1 cellular context compared by ENCODE assay signal in the genomic region with DNA sequence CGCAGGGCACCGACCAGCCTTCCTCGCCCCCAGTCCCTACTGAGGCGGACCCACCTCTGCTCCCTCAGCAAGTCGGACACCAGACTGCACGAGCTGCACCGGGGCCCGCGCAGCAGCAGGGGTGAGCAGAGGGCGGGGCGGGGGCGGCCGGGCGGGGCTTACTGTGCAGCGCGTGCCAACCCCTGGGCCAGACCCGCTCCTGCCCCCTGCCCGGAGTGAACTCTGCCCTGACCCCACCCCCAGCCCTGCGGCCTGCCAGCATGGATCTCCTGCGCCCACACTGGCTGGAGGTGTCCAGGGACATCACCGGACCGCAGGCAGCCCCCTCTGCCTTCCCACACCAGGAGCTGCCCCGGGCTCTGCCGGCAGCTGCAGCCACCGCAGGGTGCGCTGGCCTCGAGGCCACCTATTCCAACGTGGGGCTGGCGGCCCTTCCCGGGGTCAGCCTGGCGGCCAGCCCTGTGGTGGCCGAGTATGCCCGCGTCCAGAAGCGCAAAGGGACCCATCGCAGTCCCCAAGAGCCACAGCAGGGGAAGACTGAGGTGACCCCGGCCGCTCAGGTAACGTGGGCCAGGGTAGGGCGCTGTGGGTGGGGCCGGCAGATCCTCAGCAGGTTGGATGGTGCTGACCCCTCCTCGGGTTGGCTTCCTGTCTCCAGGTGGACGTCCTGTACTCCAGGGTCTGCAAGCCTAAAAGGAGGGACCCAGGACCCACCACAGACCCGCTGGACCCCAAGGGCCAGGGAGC.
TF ChIP-seq lines count a peak whose summit lies in the region.

No MANE protein-coding gene starts in this region.

TF ChIP-seq in HepG2, 621 proteins besides CTCF, POLR2A, EP300 and RAD21 (continued from another document and continues in another):
- TF ChIP-seq, protein P1, sequence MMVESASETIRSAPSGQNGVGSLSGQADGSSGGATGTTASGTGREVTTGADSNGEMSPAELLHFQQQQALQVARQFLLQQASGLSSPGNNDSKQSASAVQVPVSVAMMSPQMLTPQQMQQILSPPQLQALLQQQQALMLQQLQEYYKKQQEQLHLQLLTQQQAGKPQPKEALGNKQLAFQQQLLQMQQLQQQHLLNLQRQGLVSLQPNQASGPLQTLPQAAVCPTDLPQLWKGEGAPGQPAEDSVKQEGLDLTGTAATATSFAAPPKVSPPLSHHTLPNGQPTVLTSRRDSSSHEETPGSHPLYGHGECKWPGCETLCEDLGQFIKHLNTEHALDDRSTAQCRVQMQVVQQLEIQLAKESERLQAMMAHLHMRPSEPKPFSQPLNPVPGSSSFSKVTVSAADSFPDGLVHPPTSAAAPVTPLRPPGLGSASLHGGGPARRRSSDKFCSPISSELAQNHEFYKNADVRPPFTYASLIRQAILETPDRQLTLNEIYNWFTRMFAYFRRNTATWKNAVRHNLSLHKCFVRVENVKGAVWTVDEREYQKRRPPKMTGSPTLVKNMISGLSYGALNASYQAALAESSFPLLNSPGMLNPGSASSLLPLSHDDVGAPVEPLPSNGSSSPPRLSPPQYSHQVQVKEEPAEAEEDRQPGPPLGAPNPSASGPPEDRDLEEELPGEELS (CRISPR knock-in tag; IDR thresholded peaks at IDR 0.05) = peak; percentile 45; the same call in 1 of the 2 replicates
- TF ChIP-seq GTF3A (CRISPR knock-in tag; conservative IDR thresholded peaks at IDR 0.05) = peak; percentile 93; the same call in 1 of the 2 replicates
- no peak for TF ChIP-seq PTBP1 (IDR thresholded peaks at IDR 0.05; ENCODE audit: low read depth, low read length, poor library complexity, severe bottlenecking)
- TF ChIP-seq, protein P2, sequence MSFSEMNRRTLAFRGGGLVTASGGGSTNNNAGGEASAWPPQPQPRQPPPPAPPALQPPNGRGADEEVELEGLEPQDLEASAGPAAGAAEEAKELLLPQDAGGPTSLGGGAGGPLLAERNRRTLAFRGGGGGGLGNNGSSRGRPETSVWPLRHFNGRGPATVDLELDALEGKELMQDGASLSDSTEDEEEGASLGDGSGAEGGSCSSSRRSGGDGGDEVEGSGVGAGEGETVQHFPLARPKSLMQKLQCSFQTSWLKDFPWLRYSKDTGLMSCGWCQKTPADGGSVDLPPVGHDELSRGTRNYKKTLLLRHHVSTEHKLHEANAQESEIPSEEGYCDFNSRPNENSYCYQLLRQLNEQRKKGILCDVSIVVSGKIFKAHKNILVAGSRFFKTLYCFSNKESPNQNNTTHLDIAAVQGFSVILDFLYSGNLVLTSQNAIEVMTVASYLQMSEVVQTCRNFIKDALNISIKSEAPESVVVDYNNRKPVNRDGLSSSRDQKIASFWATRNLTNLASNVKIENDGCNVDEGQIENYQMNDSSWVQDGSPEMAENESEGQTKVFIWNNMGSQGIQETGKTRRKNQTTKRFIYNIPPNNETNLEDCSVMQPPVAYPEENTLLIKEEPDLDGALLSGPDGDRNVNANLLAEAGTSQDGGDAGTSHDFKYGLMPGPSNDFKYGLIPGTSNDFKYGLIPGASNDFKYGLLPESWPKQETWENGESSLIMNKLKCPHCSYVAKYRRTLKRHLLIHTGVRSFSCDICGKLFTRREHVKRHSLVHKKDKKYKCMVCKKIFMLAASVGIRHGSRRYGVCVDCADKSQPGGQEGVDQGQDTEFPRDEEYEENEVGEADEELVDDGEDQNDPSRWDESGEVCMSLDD (CRISPR knock-in tag; IDR thresholded peaks at IDR 0.05; ENCODE audit: borderline replicate concordance) = peak; percentile 88
- TF ChIP-seq CHD4 (IDR thresholded peaks at IDR 0.05; ENCODE audit: borderline replicate concordance, low read length) = no peak
- TF ChIP-seq, protein P3, sequence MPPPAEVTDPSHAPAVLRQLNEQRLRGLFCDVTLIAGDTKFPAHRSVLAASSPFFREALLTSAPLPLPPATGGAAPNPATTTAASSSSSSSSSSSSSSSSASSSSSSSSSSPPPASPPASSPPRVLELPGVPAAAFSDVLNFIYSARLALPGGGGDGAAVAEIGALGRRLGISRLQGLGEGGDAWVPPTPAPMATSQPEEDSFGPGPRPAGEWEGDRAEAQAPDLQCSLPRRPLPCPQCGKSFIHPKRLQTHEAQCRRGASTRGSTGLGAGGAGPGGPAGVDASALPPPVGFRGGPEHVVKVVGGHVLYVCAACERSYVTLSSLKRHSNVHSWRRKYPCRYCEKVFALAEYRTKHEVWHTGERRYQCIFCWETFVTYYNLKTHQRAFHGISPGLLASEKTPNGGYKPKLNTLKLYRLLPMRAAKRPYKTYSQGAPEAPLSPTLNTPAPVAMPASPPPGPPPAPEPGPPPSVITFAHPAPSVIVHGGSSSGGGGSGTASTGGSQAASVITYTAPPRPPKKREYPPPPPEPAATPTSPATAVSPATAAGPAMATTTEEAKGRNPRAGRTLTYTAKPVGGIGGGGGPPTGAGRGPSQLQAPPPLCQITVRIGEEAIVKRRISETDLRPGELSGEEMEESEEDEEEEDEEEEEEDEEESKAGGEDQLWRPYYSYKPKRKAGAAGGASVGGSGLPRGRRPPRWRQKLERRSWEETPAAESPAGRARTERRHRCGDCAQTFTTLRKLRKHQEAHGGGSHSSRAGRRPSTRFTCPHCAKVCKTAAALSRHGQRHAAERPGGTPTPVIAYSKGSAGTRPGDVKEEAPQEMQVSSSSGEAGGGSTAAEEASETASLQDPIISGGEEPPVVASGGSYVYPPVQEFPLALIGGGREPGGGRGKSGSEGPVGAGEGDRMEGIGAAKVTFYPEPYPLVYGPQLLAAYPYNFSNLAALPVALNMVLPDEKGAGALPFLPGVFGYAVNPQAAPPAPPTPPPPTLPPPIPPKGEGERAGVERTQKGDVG (CRISPR knock-in tag; IDR thresholded peaks at IDR 0.05; ENCODE audit: borderline replicate concordance) = peak; percentile 69
- peak; percentile 88; the same call in 1 of the 3 replicates for TF ChIP-seq MXI1 (IDR thresholded peaks at IDR 0.05; ENCODE audit: borderline replicate concordance, low read depth, low read length)
- peak; percentile 86; the same call in 1 of the 2 replicates for TF ChIP-seq ZNF30 (CRISPR knock-in tag; IDR thresholded peaks at IDR 0.05)
- peak; percentile 67 for TF ChIP-seq AKAP8 (CRISPR knock-in tag; IDR thresholded peaks at IDR 0.05)
- no peak for TF ChIP-seq ATM (IDR thresholded peaks at IDR 0.05; ENCODE audit: borderline replicate concordance)
- peak; percentile 92; the same call in 1 of the 2 replicates for TF ChIP-seq ZNF775 (CRISPR knock-in tag; IDR thresholded peaks at IDR 0.05; ENCODE audit: borderline replicate concordance)
- TF ChIP-seq SALL2 (CRISPR knock-in tag; IDR thresholded peaks at IDR 0.05) = no peak; the same call in 1 of the 2 replicates
- peak; percentile 90; the same call in 1 of the 2 replicates for TF ChIP-seq KLF6 (CRISPR knock-in tag; IDR thresholded peaks at IDR 0.05)
- peak; percentile 75 for TF ChIP-seq BHLHE40 (IDR thresholded peaks at IDR 0.05; ENCODE audit: low read length)
- 0 out of 2 replicates have a peak, but pooled peaks have one; percentile 45 for TF ChIP-seq CC2D1A (CRISPR knock-in tag; IDR thresholded peaks at IDR 0.05)
- peak; percentile 71; the same call in 1 of the 2 replicates for TF ChIP-seq NR1H2 (CRISPR knock-in tag; IDR thresholded peaks at IDR 0.05; ENCODE audit: borderline replicate concordance, low read depth)
- TF ChIP-seq, protein P4, sequence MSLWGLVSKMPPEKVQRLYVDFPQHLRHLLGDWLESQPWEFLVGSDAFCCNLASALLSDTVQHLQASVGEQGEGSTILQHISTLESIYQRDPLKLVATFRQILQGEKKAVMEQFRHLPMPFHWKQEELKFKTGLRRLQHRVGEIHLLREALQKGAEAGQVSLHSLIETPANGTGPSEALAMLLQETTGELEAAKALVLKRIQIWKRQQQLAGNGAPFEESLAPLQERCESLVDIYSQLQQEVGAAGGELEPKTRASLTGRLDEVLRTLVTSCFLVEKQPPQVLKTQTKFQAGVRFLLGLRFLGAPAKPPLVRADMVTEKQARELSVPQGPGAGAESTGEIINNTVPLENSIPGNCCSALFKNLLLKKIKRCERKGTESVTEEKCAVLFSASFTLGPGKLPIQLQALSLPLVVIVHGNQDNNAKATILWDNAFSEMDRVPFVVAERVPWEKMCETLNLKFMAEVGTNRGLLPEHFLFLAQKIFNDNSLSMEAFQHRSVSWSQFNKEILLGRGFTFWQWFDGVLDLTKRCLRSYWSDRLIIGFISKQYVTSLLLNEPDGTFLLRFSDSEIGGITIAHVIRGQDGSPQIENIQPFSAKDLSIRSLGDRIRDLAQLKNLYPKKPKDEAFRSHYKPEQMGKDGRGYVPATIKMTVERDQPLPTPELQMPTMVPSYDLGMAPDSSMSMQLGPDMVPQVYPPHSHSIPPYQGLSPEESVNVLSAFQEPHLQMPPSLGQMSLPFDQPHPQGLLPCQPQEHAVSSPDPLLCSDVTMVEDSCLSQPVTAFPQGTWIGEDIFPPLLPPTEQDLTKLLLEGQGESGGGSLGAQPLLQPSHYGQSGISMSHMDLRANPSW (CRISPR knock-in tag; IDR thresholded peaks at IDR 0.05; ENCODE audit: borderline replicate concordance) = no peak
- TF ChIP-seq, protein P5, sequence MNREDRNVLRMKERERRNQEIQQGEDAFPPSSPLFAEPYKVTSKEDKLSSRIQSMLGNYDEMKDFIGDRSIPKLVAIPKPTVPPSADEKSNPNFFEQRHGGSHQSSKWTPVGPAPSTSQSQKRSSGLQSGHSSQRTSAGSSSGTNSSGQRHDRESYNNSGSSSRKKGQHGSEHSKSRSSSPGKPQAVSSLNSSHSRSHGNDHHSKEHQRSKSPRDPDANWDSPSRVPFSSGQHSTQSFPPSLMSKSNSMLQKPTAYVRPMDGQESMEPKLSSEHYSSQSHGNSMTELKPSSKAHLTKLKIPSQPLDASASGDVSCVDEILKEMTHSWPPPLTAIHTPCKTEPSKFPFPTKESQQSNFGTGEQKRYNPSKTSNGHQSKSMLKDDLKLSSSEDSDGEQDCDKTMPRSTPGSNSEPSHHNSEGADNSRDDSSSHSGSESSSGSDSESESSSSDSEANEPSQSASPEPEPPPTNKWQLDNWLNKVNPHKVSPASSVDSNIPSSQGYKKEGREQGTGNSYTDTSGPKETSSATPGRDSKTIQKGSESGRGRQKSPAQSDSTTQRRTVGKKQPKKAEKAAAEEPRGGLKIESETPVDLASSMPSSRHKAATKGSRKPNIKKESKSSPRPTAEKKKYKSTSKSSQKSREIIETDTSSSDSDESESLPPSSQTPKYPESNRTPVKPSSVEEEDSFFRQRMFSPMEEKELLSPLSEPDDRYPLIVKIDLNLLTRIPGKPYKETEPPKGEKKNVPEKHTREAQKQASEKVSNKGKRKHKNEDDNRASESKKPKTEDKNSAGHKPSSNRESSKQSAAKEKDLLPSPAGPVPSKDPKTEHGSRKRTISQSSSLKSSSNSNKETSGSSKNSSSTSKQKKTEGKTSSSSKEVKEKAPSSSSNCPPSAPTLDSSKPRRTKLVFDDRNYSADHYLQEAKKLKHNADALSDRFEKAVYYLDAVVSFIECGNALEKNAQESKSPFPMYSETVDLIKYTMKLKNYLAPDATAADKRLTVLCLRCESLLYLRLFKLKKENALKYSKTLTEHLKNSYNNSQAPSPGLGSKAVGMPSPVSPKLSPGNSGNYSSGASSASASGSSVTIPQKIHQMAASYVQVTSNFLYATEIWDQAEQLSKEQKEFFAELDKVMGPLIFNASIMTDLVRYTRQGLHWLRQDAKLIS (CRISPR knock-in tag; IDR thresholded peaks at IDR 0.05) = peak; percentile 91
- TF ChIP-seq, protein P6, sequence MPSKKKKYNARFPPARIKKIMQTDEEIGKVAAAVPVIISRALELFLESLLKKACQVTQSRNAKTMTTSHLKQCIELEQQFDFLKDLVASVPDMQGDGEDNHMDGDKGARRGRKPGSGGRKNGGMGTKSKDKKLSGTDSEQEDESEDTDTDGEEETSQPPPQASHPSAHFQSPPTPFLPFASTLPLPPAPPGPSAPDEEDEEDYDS (CRISPR knock-in tag; IDR thresholded peaks at IDR 0.05) = peak; percentile 80
- no peak for TF ChIP-seq ZNF468 (CRISPR knock-in tag; IDR thresholded peaks at IDR 0.05)
- peak; percentile 77 for TF ChIP-seq ARNTL (CRISPR knock-in tag; IDR thresholded peaks at IDR 0.05)
- peak; percentile 68; the same call in 1 of the 2 replicates for TF ChIP-seq NCOA5 (CRISPR knock-in tag; IDR thresholded peaks at IDR 0.05)
- TF ChIP-seq NFYB (CRISPR knock-in tag; IDR thresholded peaks at IDR 0.05) = peak; percentile 48
- TF ChIP-seq, protein P7, sequence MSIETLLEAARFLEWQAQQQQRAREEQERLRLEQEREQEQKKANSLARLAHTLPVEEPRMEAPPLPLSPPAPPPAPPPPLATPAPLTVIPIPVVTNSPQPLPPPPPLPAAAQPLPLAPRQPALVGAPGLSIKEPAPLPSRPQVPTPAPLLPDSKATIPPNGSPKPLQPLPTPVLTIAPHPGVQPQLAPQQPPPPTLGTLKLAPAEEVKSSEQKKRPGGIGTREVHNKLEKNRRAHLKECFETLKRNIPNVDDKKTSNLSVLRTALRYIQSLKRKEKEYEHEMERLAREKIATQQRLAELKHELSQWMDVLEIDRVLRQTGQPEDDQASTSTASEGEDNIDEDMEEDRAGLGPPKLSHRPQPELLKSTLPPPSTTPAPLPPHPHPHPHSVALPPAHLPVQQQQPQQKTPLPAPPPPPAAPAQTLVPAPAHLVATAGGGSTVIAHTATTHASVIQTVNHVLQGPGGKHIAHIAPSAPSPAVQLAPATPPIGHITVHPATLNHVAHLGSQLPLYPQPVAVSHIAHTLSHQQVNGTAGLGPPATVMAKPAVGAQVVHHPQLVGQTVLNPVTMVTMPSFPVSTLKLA (IDR thresholded peaks at IDR 0.05) = peak; percentile 26; the same call in 1 of the 2 replicates
- no peak; the same call in 1 of the 2 replicates for TF ChIP-seq MATR3 (CRISPR knock-in tag; IDR thresholded peaks at IDR 0.05)
- no peak for TF ChIP-seq CREB1 (IDR thresholded peaks at IDR 0.05)
- TF ChIP-seq CREB1 (CRISPR knock-in tag; IDR thresholded peaks at IDR 0.05) = no peak
- no peak for TF ChIP-seq LCORL (IDR thresholded peaks at IDR 0.05)
- peak; percentile 51 for TF ChIP-seq LCORL (CRISPR knock-in tag; IDR thresholded peaks at IDR 0.05)
- peak; percentile 42; the same call in 1 of the 2 replicates for TF ChIP-seq CHD2 (IDR thresholded peaks at IDR 0.05; ENCODE audit: low read depth, low read length)
- TF ChIP-seq, protein P8, sequence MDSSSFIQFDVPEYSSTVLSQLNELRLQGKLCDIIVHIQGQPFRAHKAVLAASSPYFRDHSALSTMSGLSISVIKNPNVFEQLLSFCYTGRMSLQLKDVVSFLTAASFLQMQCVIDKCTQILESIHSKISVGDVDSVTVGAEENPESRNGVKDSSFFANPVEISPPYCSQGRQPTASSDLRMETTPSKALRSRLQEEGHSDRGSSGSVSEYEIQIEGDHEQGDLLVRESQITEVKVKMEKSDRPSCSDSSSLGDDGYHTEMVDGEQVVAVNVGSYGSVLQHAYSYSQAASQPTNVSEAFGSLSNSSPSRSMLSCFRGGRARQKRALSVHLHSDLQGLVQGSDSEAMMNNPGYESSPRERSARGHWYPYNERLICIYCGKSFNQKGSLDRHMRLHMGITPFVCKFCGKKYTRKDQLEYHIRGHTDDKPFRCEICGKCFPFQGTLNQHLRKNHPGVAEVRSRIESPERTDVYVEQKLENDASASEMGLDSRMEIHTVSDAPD (CRISPR knock-in tag; IDR thresholded peaks at IDR 0.05) = peak; percentile 87
- TF ChIP-seq ZNF282 (IDR thresholded peaks at IDR 0.05; ENCODE audit: partially characterized antibody) = peak; percentile 98
- peak; percentile 49; the same call in 1 of the 2 replicates for TF ChIP-seq ZNF253 (CRISPR knock-in tag; IDR thresholded peaks at IDR 0.05; ENCODE audit: borderline replicate concordance)
- no peak; the same call in 1 of the 2 replicates for TF ChIP-seq SP140L (CRISPR knock-in tag; IDR thresholded peaks at IDR 0.05; ENCODE audit: borderline replicate concordance)
